Comparison of ENCODE assay signal across 1 cellular context in the genomic region with DNA sequence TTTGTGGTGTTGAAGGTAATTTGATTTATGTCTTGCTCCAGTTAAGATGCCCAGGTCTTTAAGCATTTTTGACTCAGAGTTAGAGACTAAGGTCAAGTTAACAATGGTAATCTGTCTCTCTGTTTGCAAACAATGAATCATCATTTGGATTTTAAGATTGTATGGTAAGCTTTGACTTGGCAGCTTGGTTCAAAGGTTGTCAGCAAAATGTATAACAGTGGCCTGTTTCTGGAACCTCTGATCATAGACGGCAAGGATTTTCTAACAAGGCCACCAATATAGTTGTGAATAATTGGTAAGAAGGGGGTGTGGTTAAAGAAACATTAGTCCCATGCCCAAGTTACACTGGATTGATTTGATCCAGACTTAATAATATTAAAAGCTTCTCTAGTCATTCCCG.
TF ChIP-seq lines count a peak whose summit lies in the region.

No MANE protein-coding gene starts in this region.

TF ChIP-seq in HepG2, 621 proteins besides CTCF, POLR2A, EP300 and RAD21 (continued from another document and continues in another):
- TF ChIP-seq, protein P1, sequence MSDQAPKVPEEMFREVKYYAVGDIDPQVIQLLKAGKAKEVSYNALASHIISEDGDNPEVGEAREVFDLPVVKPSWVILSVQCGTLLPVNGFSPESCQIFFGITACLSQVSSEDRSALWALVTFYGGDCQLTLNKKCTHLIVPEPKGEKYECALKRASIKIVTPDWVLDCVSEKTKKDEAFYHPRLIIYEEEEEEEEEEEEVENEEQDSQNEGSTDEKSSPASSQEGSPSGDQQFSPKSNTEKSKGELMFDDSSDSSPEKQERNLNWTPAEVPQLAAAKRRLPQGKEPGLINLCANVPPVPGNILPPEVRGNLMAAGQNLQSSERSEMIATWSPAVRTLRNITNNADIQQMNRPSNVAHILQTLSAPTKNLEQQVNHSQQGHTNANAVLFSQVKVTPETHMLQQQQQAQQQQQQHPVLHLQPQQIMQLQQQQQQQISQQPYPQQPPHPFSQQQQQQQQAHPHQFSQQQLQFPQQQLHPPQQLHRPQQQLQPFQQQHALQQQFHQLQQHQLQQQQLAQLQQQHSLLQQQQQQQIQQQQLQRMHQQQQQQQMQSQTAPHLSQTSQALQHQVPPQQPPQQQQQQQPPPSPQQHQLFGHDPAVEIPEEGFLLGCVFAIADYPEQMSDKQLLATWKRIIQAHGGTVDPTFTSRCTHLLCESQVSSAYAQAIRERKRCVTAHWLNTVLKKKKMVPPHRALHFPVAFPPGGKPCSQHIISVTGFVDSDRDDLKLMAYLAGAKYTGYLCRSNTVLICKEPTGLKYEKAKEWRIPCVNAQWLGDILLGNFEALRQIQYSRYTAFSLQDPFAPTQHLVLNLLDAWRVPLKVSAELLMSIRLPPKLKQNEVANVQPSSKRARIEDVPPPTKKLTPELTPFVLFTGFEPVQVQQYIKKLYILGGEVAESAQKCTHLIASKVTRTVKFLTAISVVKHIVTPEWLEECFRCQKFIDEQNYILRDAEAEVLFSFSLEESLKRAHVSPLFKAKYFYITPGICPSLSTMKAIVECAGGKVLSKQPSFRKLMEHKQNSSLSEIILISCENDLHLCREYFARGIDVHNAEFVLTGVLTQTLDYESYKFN (CRISPR knock-in tag; conservative IDR thresholded peaks at IDR 0.05): peak; percentile 86
- peak; percentile 64; the same call in 1 of the 2 replicates for TF ChIP-seq MIXL1 (CRISPR knock-in tag; IDR thresholded peaks at IDR 0.05)
- TF ChIP-seq, protein P2, sequence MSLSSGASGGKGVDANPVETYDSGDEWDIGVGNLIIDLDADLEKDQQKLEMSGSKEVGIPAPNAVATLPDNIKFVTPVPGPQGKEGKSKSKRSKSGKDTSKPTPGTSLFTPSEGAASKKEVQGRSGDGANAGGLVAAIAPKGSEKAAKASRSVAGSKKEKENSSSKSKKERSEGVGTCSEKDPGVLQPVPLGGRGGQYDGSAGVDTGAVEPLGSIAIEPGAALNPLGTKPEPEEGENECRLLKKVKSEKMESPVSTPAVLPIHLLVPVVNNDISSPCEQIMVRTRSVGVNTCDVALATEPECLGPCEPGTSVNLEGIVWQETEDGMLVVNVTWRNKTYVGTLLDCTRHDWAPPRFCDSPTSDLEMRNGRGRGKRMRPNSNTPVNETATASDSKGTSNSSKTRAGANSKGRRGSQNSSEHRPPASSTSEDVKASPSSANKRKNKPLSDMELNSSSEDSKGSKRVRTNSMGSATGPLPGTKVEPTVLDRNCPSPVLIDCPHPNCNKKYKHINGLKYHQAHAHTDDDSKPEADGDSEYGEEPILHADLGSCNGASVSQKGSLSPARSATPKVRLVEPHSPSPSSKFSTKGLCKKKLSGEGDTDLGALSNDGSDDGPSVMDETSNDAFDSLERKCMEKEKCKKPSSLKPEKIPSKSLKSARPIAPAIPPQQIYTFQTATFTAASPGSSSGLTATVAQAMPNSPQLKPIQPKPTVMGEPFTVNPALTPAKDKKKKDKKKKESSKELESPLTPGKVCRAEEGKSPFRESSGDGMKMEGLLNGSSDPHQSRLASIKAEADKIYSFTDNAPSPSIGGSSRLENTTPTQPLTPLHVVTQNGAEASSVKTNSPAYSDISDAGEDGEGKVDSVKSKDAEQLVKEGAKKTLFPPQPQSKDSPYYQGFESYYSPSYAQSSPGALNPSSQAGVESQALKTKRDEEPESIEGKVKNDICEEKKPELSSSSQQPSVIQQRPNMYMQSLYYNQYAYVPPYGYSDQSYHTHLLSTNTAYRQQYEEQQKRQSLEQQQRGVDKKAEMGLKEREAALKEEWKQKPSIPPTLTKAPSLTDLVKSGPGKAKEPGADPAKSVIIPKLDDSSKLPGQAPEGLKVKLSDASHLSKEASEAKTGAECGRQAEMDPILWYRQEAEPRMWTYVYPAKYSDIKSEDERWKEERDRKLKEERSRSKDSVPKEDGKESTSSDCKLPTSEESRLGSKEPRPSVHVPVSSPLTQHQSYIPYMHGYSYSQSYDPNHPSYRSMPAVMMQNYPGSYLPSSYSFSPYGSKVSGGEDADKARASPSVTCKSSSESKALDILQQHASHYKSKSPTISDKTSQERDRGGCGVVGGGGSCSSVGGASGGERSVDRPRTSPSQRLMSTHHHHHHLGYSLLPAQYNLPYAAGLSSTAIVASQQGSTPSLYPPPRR (CRISPR knock-in tag; IDR thresholded peaks at IDR 0.05; ENCODE audit: borderline replicate concordance): 0 out of 2 replicates have a peak, but pooled peaks have one; percentile 38
- TF ChIP-seq ZNF747 (CRISPR knock-in tag; IDR thresholded peaks at IDR 0.05; ENCODE audit: borderline replicate concordance): no peak
- no peak for TF ChIP-seq ZNF431 (CRISPR knock-in tag; IDR thresholded peaks at IDR 0.05; ENCODE audit: borderline replicate concordance, low read depth)
- TF ChIP-seq, protein P3, sequence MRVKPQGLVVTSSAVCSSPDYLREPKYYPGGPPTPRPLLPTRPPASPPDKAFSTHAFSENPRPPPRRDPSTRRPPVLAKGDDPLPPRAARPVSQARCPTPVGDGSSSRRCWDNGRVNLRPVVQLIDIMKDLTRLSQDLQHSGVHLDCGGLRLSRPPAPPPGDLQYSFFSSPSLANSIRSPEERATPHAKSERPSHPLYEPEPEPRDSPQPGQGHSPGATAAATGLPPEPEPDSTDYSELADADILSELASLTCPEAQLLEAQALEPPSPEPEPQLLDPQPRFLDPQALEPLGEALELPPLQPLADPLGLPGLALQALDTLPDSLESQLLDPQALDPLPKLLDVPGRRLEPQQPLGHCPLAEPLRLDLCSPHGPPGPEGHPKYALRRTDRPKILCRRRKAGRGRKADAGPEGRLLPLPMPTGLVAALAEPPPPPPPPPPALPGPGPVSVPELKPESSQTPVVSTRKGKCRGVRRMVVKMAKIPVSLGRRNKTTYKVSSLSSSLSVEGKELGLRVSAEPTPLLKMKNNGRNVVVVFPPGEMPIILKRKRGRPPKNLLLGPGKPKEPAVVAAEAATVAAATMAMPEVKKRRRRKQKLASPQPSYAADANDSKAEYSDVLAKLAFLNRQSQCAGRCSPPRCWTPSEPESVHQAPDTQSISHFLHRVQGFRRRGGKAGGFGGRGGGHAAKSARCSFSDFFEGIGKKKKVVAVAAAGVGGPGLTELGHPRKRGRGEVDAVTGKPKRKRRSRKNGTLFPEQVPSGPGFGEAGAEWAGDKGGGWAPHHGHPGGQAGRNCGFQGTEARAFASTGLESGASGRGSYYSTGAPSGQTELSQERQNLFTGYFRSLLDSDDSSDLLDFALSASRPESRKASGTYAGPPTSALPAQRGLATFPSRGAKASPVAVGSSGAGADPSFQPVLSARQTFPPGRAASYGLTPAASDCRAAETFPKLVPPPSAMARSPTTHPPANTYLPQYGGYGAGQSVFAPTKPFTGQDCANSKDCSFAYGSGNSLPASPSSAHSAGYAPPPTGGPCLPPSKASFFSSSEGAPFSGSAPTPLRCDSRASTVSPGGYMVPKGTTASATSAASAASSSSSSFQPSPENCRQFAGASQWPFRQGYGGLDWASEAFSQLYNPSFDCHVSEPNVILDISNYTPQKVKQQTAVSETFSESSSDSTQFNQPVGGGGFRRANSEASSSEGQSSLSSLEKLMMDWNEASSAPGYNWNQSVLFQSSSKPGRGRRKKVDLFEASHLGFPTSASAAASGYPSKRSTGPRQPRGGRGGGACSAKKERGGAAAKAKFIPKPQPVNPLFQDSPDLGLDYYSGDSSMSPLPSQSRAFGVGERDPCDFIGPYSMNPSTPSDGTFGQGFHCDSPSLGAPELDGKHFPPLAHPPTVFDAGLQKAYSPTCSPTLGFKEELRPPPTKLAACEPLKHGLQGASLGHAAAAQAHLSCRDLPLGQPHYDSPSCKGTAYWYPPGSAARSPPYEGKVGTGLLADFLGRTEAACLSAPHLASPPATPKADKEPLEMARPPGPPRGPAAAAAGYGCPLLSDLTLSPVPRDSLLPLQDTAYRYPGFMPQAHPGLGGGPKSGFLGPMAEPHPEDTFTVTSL (CRISPR knock-in tag; IDR thresholded peaks at IDR 0.05; ENCODE audit: borderline replicate concordance): peak; percentile 98
- no peak for TF ChIP-seq SNAI1 (CRISPR knock-in tag; IDR thresholded peaks at IDR 0.05; ENCODE audit: borderline replicate concordance)
- peak; percentile 81; the same call in 1 of the 2 replicates for TF ChIP-seq EHMT2 (IDR thresholded peaks at IDR 0.05; ENCODE audit: borderline replicate concordance, low read depth, low read length)
- TF ChIP-seq, protein P4, sequence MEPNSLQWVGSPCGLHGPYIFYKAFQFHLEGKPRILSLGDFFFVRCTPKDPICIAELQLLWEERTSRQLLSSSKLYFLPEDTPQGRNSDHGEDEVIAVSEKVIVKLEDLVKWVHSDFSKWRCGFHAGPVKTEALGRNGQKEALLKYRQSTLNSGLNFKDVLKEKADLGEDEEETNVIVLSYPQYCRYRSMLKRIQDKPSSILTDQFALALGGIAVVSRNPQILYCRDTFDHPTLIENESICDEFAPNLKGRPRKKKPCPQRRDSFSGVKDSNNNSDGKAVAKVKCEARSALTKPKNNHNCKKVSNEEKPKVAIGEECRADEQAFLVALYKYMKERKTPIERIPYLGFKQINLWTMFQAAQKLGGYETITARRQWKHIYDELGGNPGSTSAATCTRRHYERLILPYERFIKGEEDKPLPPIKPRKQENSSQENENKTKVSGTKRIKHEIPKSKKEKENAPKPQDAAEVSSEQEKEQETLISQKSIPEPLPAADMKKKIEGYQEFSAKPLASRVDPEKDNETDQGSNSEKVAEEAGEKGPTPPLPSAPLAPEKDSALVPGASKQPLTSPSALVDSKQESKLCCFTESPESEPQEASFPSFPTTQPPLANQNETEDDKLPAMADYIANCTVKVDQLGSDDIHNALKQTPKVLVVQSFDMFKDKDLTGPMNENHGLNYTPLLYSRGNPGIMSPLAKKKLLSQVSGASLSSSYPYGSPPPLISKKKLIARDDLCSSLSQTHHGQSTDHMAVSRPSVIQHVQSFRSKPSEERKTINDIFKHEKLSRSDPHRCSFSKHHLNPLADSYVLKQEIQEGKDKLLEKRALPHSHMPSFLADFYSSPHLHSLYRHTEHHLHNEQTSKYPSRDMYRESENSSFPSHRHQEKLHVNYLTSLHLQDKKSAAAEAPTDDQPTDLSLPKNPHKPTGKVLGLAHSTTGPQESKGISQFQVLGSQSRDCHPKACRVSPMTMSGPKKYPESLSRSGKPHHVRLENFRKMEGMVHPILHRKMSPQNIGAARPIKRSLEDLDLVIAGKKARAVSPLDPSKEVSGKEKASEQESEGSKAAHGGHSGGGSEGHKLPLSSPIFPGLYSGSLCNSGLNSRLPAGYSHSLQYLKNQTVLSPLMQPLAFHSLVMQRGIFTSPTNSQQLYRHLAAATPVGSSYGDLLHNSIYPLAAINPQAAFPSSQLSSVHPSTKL (CRISPR knock-in tag; IDR thresholded peaks at IDR 0.05): peak; percentile 96
- no peak for TF ChIP-seq ARNT2 (CRISPR knock-in tag; IDR thresholded peaks at IDR 0.05; ENCODE audit: low read depth)
- peak; percentile 68 for TF ChIP-seq POGZ (CRISPR knock-in tag; IDR thresholded peaks at IDR 0.05)
- TF ChIP-seq NR2F1 (CRISPR knock-in tag; IDR thresholded peaks at IDR 0.05): peak in 1 of 2 experiments; percentile 54; a peak in 1 of 4 replicates
- TF ChIP-seq NCOA2 (CRISPR knock-in tag; IDR thresholded peaks at IDR 0.05): peak; percentile 87
- no peak for TF ChIP-seq ZNF317 (CRISPR knock-in tag; IDR thresholded peaks at IDR 0.05)
- TF ChIP-seq MIER3 (CRISPR knock-in tag; IDR thresholded peaks at IDR 0.05; ENCODE audit: borderline replicate concordance): 0 out of 2 replicates have a peak, but pooled peaks have one; percentile 43
- no peak for TF ChIP-seq CBFB (CRISPR knock-in tag; IDR thresholded peaks at IDR 0.05)
- TF ChIP-seq RCOR2 (CRISPR knock-in tag; IDR thresholded peaks at IDR 0.05): peak; percentile 74; the same call in 1 of the 2 replicates
- no peak for TF ChIP-seq IKZF1 (IDR thresholded peaks at IDR 0.05)
- no peak for TF ChIP-seq REL (CRISPR knock-in tag; conservative IDR thresholded peaks at IDR 0.05)
- TF ChIP-seq NFKBIZ (CRISPR knock-in tag; IDR thresholded peaks at IDR 0.05): no peak
- no peak for TF ChIP-seq FLYWCH1 (CRISPR knock-in tag; IDR thresholded peaks at IDR 0.05)
- TF ChIP-seq CEBPG (CRISPR knock-in tag; IDR thresholded peaks at IDR 0.05): peak; percentile 37; the same call in 1 of the 2 replicates
- TF ChIP-seq, protein P5, sequence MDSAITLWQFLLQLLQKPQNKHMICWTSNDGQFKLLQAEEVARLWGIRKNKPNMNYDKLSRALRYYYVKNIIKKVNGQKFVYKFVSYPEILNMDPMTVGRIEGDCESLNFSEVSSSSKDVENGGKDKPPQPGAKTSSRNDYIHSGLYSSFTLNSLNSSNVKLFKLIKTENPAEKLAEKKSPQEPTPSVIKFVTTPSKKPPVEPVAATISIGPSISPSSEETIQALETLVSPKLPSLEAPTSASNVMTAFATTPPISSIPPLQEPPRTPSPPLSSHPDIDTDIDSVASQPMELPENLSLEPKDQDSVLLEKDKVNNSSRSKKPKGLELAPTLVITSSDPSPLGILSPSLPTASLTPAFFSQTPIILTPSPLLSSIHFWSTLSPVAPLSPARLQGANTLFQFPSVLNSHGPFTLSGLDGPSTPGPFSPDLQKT (CRISPR knock-in tag; IDR thresholded peaks at IDR 0.05; ENCODE audit: borderline replicate concordance): no peak
- no peak for TF ChIP-seq ZNF556 (CRISPR knock-in tag; IDR thresholded peaks at IDR 0.05; ENCODE audit: borderline replicate concordance)
- TF ChIP-seq, protein P6, sequence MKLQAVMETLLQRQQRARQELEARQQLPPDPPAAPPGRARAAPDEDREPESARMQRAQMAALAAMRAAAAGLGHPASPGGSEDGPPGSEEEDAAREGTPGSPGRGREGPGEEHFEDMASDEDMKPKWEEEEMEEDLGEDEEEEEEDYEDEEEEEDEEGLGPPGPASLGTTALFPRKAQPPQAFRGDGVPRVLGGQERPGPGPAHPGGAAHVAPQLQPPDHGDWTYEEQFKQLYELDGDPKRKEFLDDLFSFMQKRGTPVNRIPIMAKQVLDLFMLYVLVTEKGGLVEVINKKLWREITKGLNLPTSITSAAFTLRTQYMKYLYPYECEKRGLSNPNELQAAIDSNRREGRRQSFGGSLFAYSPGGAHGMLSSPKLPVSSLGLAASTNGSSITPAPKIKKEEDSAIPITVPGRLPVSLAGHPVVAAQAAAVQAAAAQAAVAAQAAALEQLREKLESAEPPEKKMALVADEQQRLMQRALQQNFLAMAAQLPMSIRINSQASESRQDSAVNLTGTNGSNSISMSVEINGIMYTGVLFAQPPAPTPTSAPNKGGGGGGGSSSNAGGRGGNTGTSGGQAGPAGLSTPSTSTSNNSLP (IDR thresholded peaks at IDR 0.05; ENCODE audit: low read depth, low read length): peak; percentile 81
- 0 out of 2 replicates have a peak, but pooled peaks have one; percentile 21 for TF ChIP-seq ONECUT2 (CRISPR knock-in tag; IDR thresholded peaks at IDR 0.05)
- peak; percentile 59 for TF ChIP-seq SAP130 (CRISPR knock-in tag; IDR thresholded peaks at IDR 0.05; ENCODE audit: low read depth)
- TF ChIP-seq KDM5A (IDR thresholded peaks at IDR 0.05; ENCODE audit: borderline replicate concordance, low read length): no peak
- peak; percentile 83 for TF ChIP-seq ISL2 (CRISPR knock-in tag; IDR thresholded peaks at IDR 0.05)
- TF ChIP-seq GATAD2A (CRISPR knock-in tag; IDR thresholded peaks at IDR 0.05): peak; percentile 94
- TF ChIP-seq REPIN1 (CRISPR knock-in tag; IDR thresholded peaks at IDR 0.05; ENCODE audit: borderline replicate concordance, low read depth): no peak
- no peak for TF ChIP-seq NR3C1 (CRISPR knock-in tag; IDR thresholded peaks at IDR 0.05)
- no peak for TF ChIP-seq DNMT1 (CRISPR knock-in tag; IDR thresholded peaks at IDR 0.05)
- no peak for TF ChIP-seq ZBTB7B (CRISPR knock-in tag; IDR thresholded peaks at IDR 0.05)
- TF ChIP-seq ZSCAN12 (CRISPR knock-in tag; IDR thresholded peaks at IDR 0.05): no peak
- TF ChIP-seq CREB1 (IDR thresholded peaks at IDR 0.05): no peak
- TF ChIP-seq CREB1 (CRISPR knock-in tag; IDR thresholded peaks at IDR 0.05): peak; percentile 69
- peak; percentile 80; the same call in 1 of the 2 replicates for TF ChIP-seq NFIC (IDR thresholded peaks at IDR 0.05; ENCODE audit: low read length)
- peak; percentile 34; the same call in 1 of the 2 replicates for TF ChIP-seq THAP11 (CRISPR knock-in tag; IDR thresholded peaks at IDR 0.05)
